Comparison of ENCODE assay signal across 19 cellular contexts in the genomic region with DNA sequence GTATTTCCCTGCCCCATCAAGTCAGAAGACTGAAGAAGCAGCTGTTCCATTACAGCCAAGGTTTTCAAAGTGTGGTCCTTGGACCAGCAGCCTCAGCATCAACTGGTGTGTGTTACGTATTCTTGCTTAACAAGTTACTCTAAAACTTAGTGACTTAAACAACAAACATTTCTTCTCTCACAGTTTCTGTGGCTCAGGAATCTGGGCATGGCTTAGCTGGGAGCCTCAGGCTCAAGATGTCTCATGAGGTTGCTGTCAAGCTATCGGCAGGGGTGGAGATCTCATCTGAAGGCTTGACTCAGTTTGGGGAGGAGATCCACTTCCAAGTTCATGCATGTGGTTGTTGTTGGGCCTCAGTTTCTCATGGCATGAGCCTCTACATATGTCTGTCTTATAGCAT.
"Had no signal": no experiment of that assay in that cellular context is flagged by ENCODE, and none has a peak within 500 bp of the region (broad histone marks: within the 10 kb centered on the region; RNA-seq: fewer than 3 reads in every experiment).

No MANE protein-coding gene starts in this region.

- H3K36me3 ChIP-seq: colonic mucosa, esophagus muscularis mucosa, heart right ventricle, neutrophil, pancreas, sigmoid colon, spleen, thoracic aorta had no signal

- H3K4me3 Mint-ChIP-seq: activated B cell treated with CpG ODN at 0.5 μM for 24 hours; activated CD4-positive, alpha-beta memory T cell treated with anti-CD3 and anti-CD28 coated beads for 36 hours; activated naive CD8-positive, alpha-beta T cell treated with anti-CD3 and anti-CD28 coated beads for 36 hours; immature natural killer cell; natural killer cell; stimulated activated naive B cell treated with anti-CD40 and anti-IgM and Interleukin-4, amounts not matched to agents 10 μg/mL and 1 μg/mL and 100 μg/mL, for 72 hours; T-cell had no signal

- H3K27ac ChIP-seq: colonic mucosa, esophagus muscularis mucosa, heart right ventricle, neutrophil, sigmoid colon, spleen, thoracic aorta had no signal

- H3K27me3 ChIP-seq: colonic mucosa, esophagus muscularis mucosa, heart right ventricle, neutrophil, pancreas, sigmoid colon, spleen had no signal

- H3K4me1 Mint-ChIP-seq: activated B cell treated with CpG ODN at 0.5 μM for 24 hours; activated naive CD8-positive, alpha-beta T cell treated with anti-CD3 and anti-CD28 coated beads for 36 hours; stimulated activated naive B cell treated with anti-CD40 and anti-IgM and Interleukin-4, amounts not matched to agents 10 μg/mL and 1 μg/mL and 100 μg/mL, for 72 hours; T-cell had no signal

- H3K9me3 Mint-ChIP-seq: activated B cell treated with CpG ODN at 0.5 μM for 24 hours; activated CD4-positive, alpha-beta memory T cell treated with anti-CD3 and anti-CD28 coated beads for 36 hours; activated naive CD8-positive, alpha-beta T cell treated with anti-CD3 and anti-CD28 coated beads for 36 hours; immature natural killer cell; natural killer cell; stimulated activated naive B cell treated with anti-CD40 and anti-IgM and Interleukin-4, amounts not matched to agents 10 μg/mL and 1 μg/mL and 100 μg/mL, for 72 hours; T-cell had no signal

- DNase-seq: activated B cell treated with CpG ODN at 0.5 μM for 24 hours; activated CD4-positive, alpha-beta memory T cell treated with anti-CD3 and anti-CD28 coated beads for 36 hours; activated CD4-positive, alpha-beta T cell treated with anti-CD3 and anti-CD28 coated beads for 4 hours; activated naive CD4-positive, alpha-beta T cell; activated naive CD8-positive, alpha-beta T cell treated with anti-CD3 and anti-CD28 coated beads for 36 hours; amygdala; central memory CD4-positive, alpha-beta T cell; colonic mucosa; heart right ventricle; immature natural killer cell; natural killer cell; pancreas; sigmoid colon; spleen; stimulated activated naive B cell treated with anti-CD40 and anti-IgM and Interleukin-4, amounts not matched to agents 10 μg/mL and 1 μg/mL and 100 μg/mL, for 72 hours; T-cell had no signal

- H3K27ac Mint-ChIP-seq: activated B cell treated with CpG ODN at 0.5 μM for 24 hours; activated CD4-positive, alpha-beta memory T cell treated with anti-CD3 and anti-CD28 coated beads for 36 hours; activated naive CD8-positive, alpha-beta T cell treated with anti-CD3 and anti-CD28 coated beads for 36 hours; immature natural killer cell; natural killer cell; stimulated activated naive B cell treated with anti-CD40 and anti-IgM and Interleukin-4, amounts not matched to agents 10 μg/mL and 1 μg/mL and 100 μg/mL, for 72 hours; T-cell had no signal

- H3K4me1 ChIP-seq: colonic mucosa, heart right ventricle had no signal

- ATAC-seq: heart right ventricle; natural killer cell; pancreas; stimulated activated naive B cell treated with anti-CD40 and anti-IgM and Interleukin-4, amounts not matched to agents 10 μg/mL and 1 μg/mL and 100 μg/mL, for 72 hours; T-cell had no signal

- H3K4me3 ChIP-seq: colonic mucosa, esophagus muscularis mucosa, heart right ventricle, pancreas, sigmoid colon, spleen, thoracic aorta had no signal

- H3K27me3 Mint-ChIP-seq: activated B cell treated with CpG ODN at 0.5 μM for 24 hours; activated CD4-positive, alpha-beta memory T cell treated with anti-CD3 and anti-CD28 coated beads for 36 hours; activated naive CD8-positive, alpha-beta T cell treated with anti-CD3 and anti-CD28 coated beads for 36 hours; stimulated activated naive B cell treated with anti-CD40 and anti-IgM and Interleukin-4, amounts not matched to agents 10 μg/mL and 1 μg/mL and 100 μg/mL, for 72 hours had no signal

- H3K9me3 ChIP-seq: colonic mucosa, esophagus muscularis mucosa, heart right ventricle, neutrophil, pancreas, sigmoid colon, spleen, thoracic aorta had no signal

- H3K36me3 Mint-ChIP-seq: activated CD4-positive, alpha-beta memory T cell treated with anti-CD3 and anti-CD28 coated beads for 36 hours; activated naive CD8-positive, alpha-beta T cell treated with anti-CD3 and anti-CD28 coated beads for 36 hours; immature natural killer cell; natural killer cell; stimulated activated naive B cell treated with anti-CD40 and anti-IgM and Interleukin-4, amounts not matched to agents 10 μg/mL and 1 μg/mL and 100 μg/mL, for 72 hours; T-cell had no signal
